ENCODE assay signal across 36 cellular contexts in genomic region chr15:33405096-33405495, GRCh38.
"Had no signal": no experiment of that assay in that cellular context is flagged by ENCODE, and none has a peak within 500 bp of the region (broad histone marks: within the 10 kb centered on the region; RNA-seq: fewer than 3 reads in every experiment).

No MANE protein-coding gene starts in this region.

- H3K4me1 ChIP-seq: adrenal gland had no signal

- H3K4me3 Mint-ChIP-seq: activated B cell treated with CpG ODN at 0.5 μM for 24 hours; activated CD4-positive, alpha-beta memory T cell treated with anti-CD3 and anti-CD28 coated beads for 36 hours; activated CD4-positive, alpha-beta T cell treated with anti-CD3 and anti-CD28 coated beads, Interleukin-2, amount 10 ng/mL, durations not matched to agents 24 days and 14 days; activated CD8-positive, alpha-beta T cell treated with anti-CD3 and anti-CD28 coated beads for 36 hours; activated naive CD4-positive, alpha-beta T cell treated with anti-CD3 and anti-CD28 coated beads for 36 hours; activated naive CD8-positive, alpha-beta T cell treated with anti-CD3 and anti-CD28 coated beads for 36 hours; activated T-cell treated with anti-CD3 and anti-CD28 coated beads, Interleukin-2, amount 50 U/mL, for 4 hours; activated T-cell treated with anti-CD3 and anti-CD28 coated beads, Interleukin-2, amount 50 U/mL, for 72 hours; activated T-helper 1 cell treated with anti-CD3 and anti-CD28 coated beads, Interleukin-12 subunit alpha, Interleukin-12 subunit beta, Interleukin-2, Interleukin-4 antibody, amounts not matched to agents 30 ng/mL and 10 ng/mL and 1 ng/mL, durations not matched to agents 14 hours and 24 hours and 36 hours; activated T-helper 17 cell treated with anti-CD3 and anti-CD28 coated beads, Interleukin-2, amount 50 U/mL, for 72 hours; brain; central memory CD8-positive, alpha-beta T cell; T-helper 1 cell treated with Interleukin-12 subunit alpha and Interleukin-12 subunit beta and Interleukin-4 antibody, amounts not matched to agents 30 μg/mL and 1 μg/mL, for 36 hours; T-helper 2 cell treated with Interferon-gamma antibody and Interleukin-4, amounts not matched to agents 5 μg/mL and 100 μg/mL, for 36 hours had no signal

- H3K27me3 Mint-ChIP-seq: activated CD4-positive, alpha-beta memory T cell treated with anti-CD3 and anti-CD28 coated beads for 36 hours; activated CD4-positive, alpha-beta T cell treated with anti-CD3 and anti-CD28 coated beads, Interleukin-2, amount 10 ng/mL, durations not matched to agents 24 days and 14 days; activated CD8-positive, alpha-beta T cell treated with anti-CD3 and anti-CD28 coated beads for 36 hours; activated naive CD8-positive, alpha-beta T cell treated with anti-CD3 and anti-CD28 coated beads for 36 hours; central memory CD8-positive, alpha-beta T cell had no signal

- ATAC-seq: activated CD8-positive, alpha-beta T cell treated with anti-CD3 and anti-CD28 coated beads for 36 hours; activated naive CD4-positive, alpha-beta T cell treated with anti-CD3 and anti-CD28 coated beads, Interleukin-2, amount 50 U/mL, for 72 hours; activated T-cell treated with anti-CD3 and anti-CD28 coated beads, Interleukin-2, amount 50 U/mL, for 4 hours; activated T-cell treated with anti-CD3 and anti-CD28 coated beads, Interleukin-2, amount 50 U/mL, for 72 hours; activated T-helper 17 cell treated with anti-CD3 and anti-CD28 coated beads, Interleukin-2, amount 50 U/mL, for 72 hours had no signal

- H3K9me3 ChIP-seq: adrenal gland had no signal

- H3K4me1 Mint-ChIP-seq: activated B cell treated with CpG ODN at 0.5 μM for 24 hours; activated CD4-positive, alpha-beta T cell treated with anti-CD3 and anti-CD28 coated beads, Interleukin-2, amount 10 ng/mL, durations not matched to agents 24 days and 14 days; activated naive CD8-positive, alpha-beta T cell treated with anti-CD3 and anti-CD28 coated beads for 36 hours; activated T-helper 17 cell treated with anti-CD3 and anti-CD28 coated beads, Interleukin-2, amount 50 U/mL, for 72 hours; central memory CD8-positive, alpha-beta T cell had no signal

- H3K36me3 ChIP-seq: adrenal gland, cardiac muscle cell had no signal

- H3K9me3 Mint-ChIP-seq: activated B cell treated with CpG ODN at 0.5 μM for 24 hours; activated CD4-positive, alpha-beta memory T cell treated with anti-CD3 and anti-CD28 coated beads for 36 hours; activated CD4-positive, alpha-beta T cell treated with anti-CD3 and anti-CD28 coated beads, Interleukin-2, amount 10 ng/mL, durations not matched to agents 24 days and 14 days; activated CD8-positive, alpha-beta T cell treated with anti-CD3 and anti-CD28 coated beads for 36 hours; activated naive CD4-positive, alpha-beta T cell treated with anti-CD3 and anti-CD28 coated beads for 36 hours; activated naive CD4-positive, alpha-beta T cell treated with anti-CD3 and anti-CD28 coated beads, Interleukin-2, amount 50 U/mL, for 72 hours; activated naive CD8-positive, alpha-beta T cell treated with anti-CD3 and anti-CD28 coated beads for 36 hours; activated T-cell treated with anti-CD3 and anti-CD28 coated beads, Interleukin-2, amount 50 U/mL, for 4 hours; activated T-cell treated with anti-CD3 and anti-CD28 coated beads, Interleukin-2, amount 50 U/mL, for 72 hours; activated T-helper 1 cell treated with anti-CD3 and anti-CD28 coated beads, Interleukin-12 subunit alpha, Interleukin-12 subunit beta, Interleukin-2, Interleukin-4 antibody, amounts not matched to agents 30 ng/mL and 10 ng/mL and 1 ng/mL, durations not matched to agents 14 hours and 24 hours and 36 hours; activated T-helper 17 cell treated with anti-CD3 and anti-CD28 coated beads, Interleukin-2, amount 50 U/mL, for 72 hours; brain; T-helper 1 cell treated with Interleukin-12 subunit alpha and Interleukin-12 subunit beta and Interleukin-4 antibody, amounts not matched to agents 30 μg/mL and 1 μg/mL, for 36 hours; T-helper 2 cell treated with Interferon-gamma antibody and Interleukin-4, amounts not matched to agents 5 μg/mL and 100 μg/mL, for 36 hours had no signal

- H3K27ac Mint-ChIP-seq: activated B cell treated with CpG ODN at 0.5 μM for 24 hours; activated CD4-positive, alpha-beta memory T cell treated with anti-CD3 and anti-CD28 coated beads for 36 hours; activated CD4-positive, alpha-beta T cell treated with anti-CD3 and anti-CD28 coated beads, Interleukin-2, amount 10 ng/mL, durations not matched to agents 24 days and 14 days; activated CD8-positive, alpha-beta T cell treated with anti-CD3 and anti-CD28 coated beads for 36 hours; activated naive CD4-positive, alpha-beta T cell treated with anti-CD3 and anti-CD28 coated beads for 36 hours; activated naive CD4-positive, alpha-beta T cell treated with anti-CD3 and anti-CD28 coated beads, Interleukin-2, amount 50 U/mL, for 72 hours; activated naive CD8-positive, alpha-beta T cell treated with anti-CD3 and anti-CD28 coated beads for 36 hours; activated T-cell treated with anti-CD3 and anti-CD28 coated beads, Interleukin-2, amount 50 U/mL, for 72 hours; activated T-helper 1 cell treated with anti-CD3 and anti-CD28 coated beads, Interleukin-12 subunit alpha, Interleukin-12 subunit beta, Interleukin-2, Interleukin-4 antibody, amounts not matched to agents 30 ng/mL and 10 ng/mL and 1 ng/mL, durations not matched to agents 14 hours and 24 hours and 36 hours; activated T-helper 17 cell treated with anti-CD3 and anti-CD28 coated beads, Interleukin-2, amount 50 U/mL, for 72 hours; brain; T-helper 1 cell treated with Interleukin-12 subunit alpha and Interleukin-12 subunit beta and Interleukin-4 antibody, amounts not matched to agents 30 μg/mL and 1 μg/mL, for 36 hours; T-helper 2 cell treated with Interferon-gamma antibody and Interleukin-4, amounts not matched to agents 5 μg/mL and 100 μg/mL, for 36 hours had no signal

- H3K36me3 Mint-ChIP-seq: activated CD4-positive, alpha-beta memory T cell treated with anti-CD3 and anti-CD28 coated beads for 36 hours; activated naive CD4-positive, alpha-beta T cell treated with anti-CD3 and anti-CD28 coated beads, Interleukin-2, amount 50 U/mL, for 72 hours; activated naive CD8-positive, alpha-beta T cell treated with anti-CD3 and anti-CD28 coated beads for 36 hours; brain had no signal

- H3K4me3 ChIP-seq: adrenal gland, cardiac muscle cell had no signal

- H3K27ac ChIP-seq: adrenal gland, cardiac muscle cell, VCaP had no signal

- DNase-seq: activated B cell treated with CpG ODN at 0.5 μM for 24 hours; activated CD4-positive, alpha-beta memory T cell treated with anti-CD3 and anti-CD28 coated beads for 36 hours; activated CD4-positive, alpha-beta T cell treated with anti-CD3 and anti-CD28 coated beads for 4 hours; activated CD4-positive, alpha-beta T cell treated with anti-CD3 and anti-CD28 coated beads, Interleukin-2, amount 10 ng/mL, durations not matched to agents 24 days and 14 days; activated CD4-positive, alpha-beta T cell treated with anti-CD3 and anti-CD28 coated beads, Interleukin-2, amount 50 U/mL, for 1 hour; activated CD4-positive, alpha-beta T cell treated with anti-CD3 and anti-CD28 coated beads, Interleukin-2, amount 50 U/mL, for 4 hours; activated CD4-positive, CD25-positive, alpha-beta regulatory T cell treated with anti-CD3 and anti-CD28 coated beads, Interleukin-2, amount 50 U/mL, for 72 hours; activated CD8-positive, alpha-beta memory T cell treated with anti-CD3 and anti-CD28 coated beads, Interleukin-2, amount 50 U/mL, for 4 hours; activated CD8-positive, alpha-beta T cell treated with anti-CD3 and anti-CD28 coated beads for 36 hours; activated effector memory CD4-positive, alpha-beta T cell treated with anti-CD3 and anti-CD28 coated beads, Interleukin-2, amount 50 U/mL, for 16 hours; activated gamma-delta T cell treated with Interleukin-2 at 50 U/mL for 16 hours; activated naive CD4-positive, alpha-beta T cell; activated naive CD4-positive, alpha-beta T cell treated with anti-CD3 and anti-CD28 coated beads for 36 hours; activated naive CD4-positive, alpha-beta T cell treated with anti-CD3 and anti-CD28 coated beads, Interleukin-2, amount 50 U/mL, for 16 hours; activated naive CD8-positive, alpha-beta T cell treated with anti-CD3 and anti-CD28 coated beads for 36 hours; activated T-cell treated with anti-CD3 and anti-CD28 coated beads for 4 hours; activated T-cell treated with anti-CD3 and anti-CD28 coated beads, Interleukin-2, amount 50 U/mL, for 1 hour; activated T-cell treated with anti-CD3 and anti-CD28 coated beads, Interleukin-2, amount 50 U/mL, for 4 hours; activated T-cell treated with anti-CD3 and anti-CD28 coated beads, Interleukin-2, amount 50 U/mL, for 72 hours; adrenal gland; amniotic stem cell; aorta; caudate nucleus; SW 1271; T-helper 1 cell; T-helper 2 cell; T-helper 9 cell had no signal

- H3K27me3 ChIP-seq: adrenal gland, cardiac muscle cell had no signal
